In genomic region chr12:103834897-103835390, GRCh38 we compare ENCODE assay signal across 1 cellular context.
TF ChIP-seq lines count a peak whose summit lies in the region.

No MANE protein-coding gene starts in this region.

TF ChIP-seq in IMR-90, 13 proteins besides CTCF, POLR2A, EP300 and RAD21 (continued from another document):
- TF ChIP-seq, protein P1, sequence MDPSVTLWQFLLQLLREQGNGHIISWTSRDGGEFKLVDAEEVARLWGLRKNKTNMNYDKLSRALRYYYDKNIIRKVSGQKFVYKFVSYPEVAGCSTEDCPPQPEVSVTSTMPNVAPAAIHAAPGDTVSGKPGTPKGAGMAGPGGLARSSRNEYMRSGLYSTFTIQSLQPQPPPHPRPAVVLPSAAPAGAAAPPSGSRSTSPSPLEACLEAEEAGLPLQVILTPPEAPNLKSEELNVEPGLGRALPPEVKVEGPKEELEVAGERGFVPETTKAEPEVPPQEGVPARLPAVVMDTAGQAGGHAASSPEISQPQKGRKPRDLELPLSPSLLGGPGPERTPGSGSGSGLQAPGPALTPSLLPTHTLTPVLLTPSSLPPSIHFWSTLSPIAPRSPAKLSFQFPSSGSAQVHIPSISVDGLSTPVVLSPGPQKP (IDR thresholded peaks at IDR 0.05; ENCODE audit: borderline replicate concordance, low read depth, low read length): no peak
- no peak for TF ChIP-seq MAZ (IDR thresholded peaks at IDR 0.05; ENCODE audit: borderline replicate concordance, low read depth, low read length)
- no peak for TF ChIP-seq SMC3 (IDR thresholded peaks at IDR 0.05; ENCODE audit: low read depth, low read length)
- no peak for TF ChIP-seq NFE2L2 (IDR thresholded peaks at IDR 0.05; ENCODE audit: low read depth, low read length)
- TF ChIP-seq RFX5 (IDR thresholded peaks at IDR 0.05; ENCODE audit: low read depth, low read length): no peak
- TF ChIP-seq USF2 (IDR thresholded peaks at IDR 0.05; ENCODE audit: low read depth, low read length): no peak
- no peak for TF ChIP-seq MAFK (IDR thresholded peaks at IDR 0.05; ENCODE audit: low read depth, low read length)
- no peak for TF ChIP-seq MXI1 (IDR thresholded peaks at IDR 0.05; ENCODE audit: borderline replicate concordance, low read depth, low read length)
- TF ChIP-seq BHLHE40 (IDR thresholded peaks at IDR 0.05; ENCODE audit: low read depth, low read length): no peak
- no peak for TF ChIP-seq CEBPB (IDR thresholded peaks at IDR 0.05; ENCODE audit: low read depth, low read length)
- TF ChIP-seq CHD1 (IDR thresholded peaks at IDR 0.05; ENCODE audit: low read depth, low read length): no peak
